11 cellular contexts compared by ENCODE assay signal in genomic region chr7:76372984-76373833, GRCh38. TPM values are rescaled to one million over a fixed set of nuclear protein-coding genes. Genes with fewer than 3 reads are reported as not detected.
DNase-seq lines count a peak whose midpoint lies in the region; TF ChIP-seq lines count a peak whose summit lies in the region.
"Had no signal": no experiment of that assay in that cellular context is flagged by ENCODE, and none has a peak within 500 bp of the region (broad histone marks: within the 10 kb centered on the region; RNA-seq: fewer than 3 reads in every experiment).

No MANE protein-coding gene starts in this region.

- no peak overlapping the region for H3K4me3 ChIP-seq in tibial artery
- H3K4me3 ChIP-seq: BLaER1 treated with 17β-estradiol and CSF1 and Interleukin-3, amounts not matched to agents 10 nM and 100 nM had no signal

- H3K4me1 ChIP-seq in tibial artery: peaks cover 0 to 20% (median 11%) of the 10 kb centered on the region in 4 donors

- H3K36me3 ChIP-seq in tibial artery: no peaks in the 10 kb centered on the region
- H3K36me3 ChIP-seq: BLaER1 treated with 17β-estradiol and CSF1 and Interleukin-3, amounts not matched to agents 10 nM and 100 nM had no signal

- no peak for TF ChIP-seq CTCF in tibial artery (IDR thresholded peaks at IDR 0.05)

- peak; percentile 92 for DNase-seq in A172 (ENCODE audit: low spot score)
- DNase-seq in HCEC 1CT: peak; percentile 52
- DNase-seq in amniotic stem cell (lab: John Stamatoyannopoulos, UW): peak; percentile 30
- DNase-seq in kidney glomerular epithelial cell (lab: John Stamatoyannopoulos, UW): peak; percentile 81
- no peak for DNase-seq in NCI-H2171 (lab: John Stamatoyannopoulos, UW)
- DNase-seq in stimulated activated CD4-positive, alpha-beta T cell treated with anti-CD3 and anti-CD28 coated beads, Interleukin-12 subunit alpha, Interleukin-12 subunit beta, amount 100 ng/mL, for 4 hours: no peak
- DNase-seq in tibial artery: no peak
- no peak for DNase-seq in SKM-1 treated with dmso at 0.1 percent for 144 hours (lab: John Stamatoyannopoulos, UW; ENCODE audit: unreplicated experiment)
- DNase-seq: NCI-H146, T1000 had no signal

- no peaks in the 10 kb centered on the region for H3K9me3 ChIP-seq in tibial artery
- H3K9me3 ChIP-seq: BLaER1 treated with 17β-estradiol and CSF1 and Interleukin-3, amounts not matched to agents 10 nM and 100 nM had no signal

- intact Hi-C loops in tibial artery (cut with DNase I; ENCODE audit: low total_unique reads): no loop called here

- H3K27ac ChIP-seq in tibial artery: no peak overlapping the region
- H3K27ac ChIP-seq: BLaER1 treated with 17β-estradiol and CSF1 and Interleukin-3, amounts not matched to agents 10 nM and 100 nM had no signal

- H3K27me3 ChIP-seq in tibial artery: no peaks in the 10 kb centered on the region
- H3K27me3 ChIP-seq: BLaER1 treated with 17β-estradiol and CSF1 and Interleukin-3, amounts not matched to agents 10 nM and 100 nM had no signal

RNA-seq across cellular contexts. Expression of gene YWHAG, which starts 14.4 kb away (rescaled TPM):
- 149 and 151 TPM in 2 replicates for total RNA-seq in A172 (2014; rRNA removed; shearing (Covaris generic))

RNA-seq across cellular contexts. Expression of gene SSC4D, which starts 36.3 kb away (rescaled TPM):
- 0.76 and 2.4 TPM in 2 replicates for total RNA-seq in A172 (2014; rRNA removed; shearing (Covaris generic))

RNA-seq across cellular contexts. Expression of gene ZP3, which starts 51.5 kb away (rescaled TPM):
- total RNA-seq in A172 (2014; rRNA removed; shearing (Covaris generic)): 3.9 and 12.1 TPM in 2 replicates

Comparison
In these comparisons a context has a peak if more than half of its experiments do, and no peak if none do; other contexts are left out.
1. DNase-seq: peak in A172 (single experiment), HCEC 1CT (single experiment), amniotic stem cell (single experiment) and kidney glomerular epithelial cell (single experiment); none in NCI-H2171 (single experiment), stimulated activated CD4-positive, alpha-beta T cell treated with anti-CD3 and anti-CD28 coated beads, Interleukin-12 subunit alpha, Interleukin-12 subunit beta, amount 100 ng/mL, for 4 hours (single experiment), tibial artery (0 of 2) and SKM-1 treated with dmso at 0.1 percent for 144 hours (single experiment).